ENCODE assay signal across 9 cellular contexts in genomic region chr2:95310651-95311050, GRCh38. TPM values are rescaled to one million over a fixed set of nuclear protein-coding genes. Genes with fewer than 3 reads are reported as not detected.
"Had no signal": no experiment of that assay in that cellular context is flagged by ENCODE, and none has a peak within 500 bp of the region (broad histone marks: within the 10 kb centered on the region; RNA-seq: fewer than 3 reads in every experiment).

No MANE protein-coding gene starts in this region.

- H3K27ac ChIP-seq: cardiac muscle cell, skin epidermis had no signal

- H3K27me3 ChIP-seq: cardiac muscle cell had no signal

- DNase-seq: activated CD4-positive, alpha-beta memory T cell treated with anti-CD3 and anti-CD28 coated beads for 36 hours; activated CD4-positive, alpha-beta T cell treated with anti-CD3 and anti-CD28 coated beads for 1 hour; activated naive CD4-positive, alpha-beta T cell; activated naive CD8-positive, alpha-beta T cell treated with anti-CD3 and anti-CD28 coated beads, Interleukin-2, amount 50 U/mL, for 24 hours; activated T-cell treated with anti-CD3 and anti-CD28 coated beads, Interleukin-2, amount 50 U/mL, for 48 hours; effector CD4-positive, alpha-beta T cell; naive B cell had no signal

- H3K4me3 ChIP-seq: cardiac muscle cell, skin epidermis had no signal

- H3K36me3 ChIP-seq: cardiac muscle cell had no signal

- ATAC-seq: activated naive CD8-positive, alpha-beta T cell treated with anti-CD3 and anti-CD28 coated beads, Interleukin-2, amount 50 U/mL, for 24 hours had no signal

RNA-seq across cellular contexts. Expression of gene KCNIP3, which starts 13.5 kb away (rescaled TPM):
- total RNA-seq: activated CD4-positive, alpha-beta memory T cell treated with anti-CD3 and anti-CD28 coated beads for 36 hours had no signal
